Comparison of ENCODE assay signal across 12 cellular contexts in genomic region chr17:17960500-17961050, GRCh38. TPM values are rescaled to one million over a fixed set of nuclear protein-coding genes. Genes with fewer than 3 reads are reported as not detected.
A peak's percentile ranks its signal among the peaks of the same experiment; 100 is the strongest.
DNase-seq lines count a peak whose midpoint lies in the region; ATAC-seq, FAIRE-seq and TF ChIP-seq lines count a peak whose summit lies in the region.
"Had no signal": no experiment of that assay in that cellular context is flagged by ENCODE, and none has a peak within 500 bp of the region (broad histone marks: within the 10 kb centered on the region; RNA-seq: fewer than 3 reads in every experiment).

No MANE protein-coding gene starts in this region.

- peaks cover 5% of the 10 kb centered on the region for H3K36me3 Mint-ChIP-seq in activated CD4-positive, alpha-beta memory T cell treated with anti-CD3 and anti-CD28 coated beads for 36 hours

- WGBS in spleen, 5 donors: 89 to 95% (median 89%) methylated on average over 5 of the region's 5 CpGs

- TF ChIP-seq RAD21 in HCT116 (IDR thresholded peaks at IDR 0.05; ENCODE audit: low read depth): no peak

- BruUV-seq in HCT116 (replicated peaks; lab: Mats Ljungman, UMichigan): no TSS peak

- H3K4me2 ChIP-seq in HCT116 (ENCODE audit: low read length): 0 out of 2 replicates have a peak overlapping the region, but pooled peaks have one; percentile 63
- peak overlapping the region; percentile 87 for H3K4me2 ChIP-seq in fibroblast of lung (ENCODE audit: extremely low read depth, insufficient read depth, low read length)

- H3K27ac ChIP-seq in HCT116 (ENCODE audit: low read depth, low read length) (no peak overlapping the region), fibroblast of lung (ENCODE audit: insufficient read depth, low read length) (peak overlapping the region; percentile 69), spleen (peak overlapping the region; percentile 55 to 79 (median 72))

- peaks cover 7% of the 10 kb centered on the region; the same call in 1 of the 2 replicates for H3K79me2 ChIP-seq in HCT116 (ENCODE audit: insufficient read depth, low read length)
- H3K79me2 ChIP-seq in fibroblast of lung (ENCODE audit: control insufficient read depth, insufficient read depth, low read length): peaks cover 71% of the 10 kb centered on the region

- no peaks in the 10 kb centered on the region for H3K9me2 ChIP-seq in HCT116 (ENCODE audit: insufficient read depth)

- intact Hi-C loops in HCT116 (cut with micrococcal nuclease) (no loop called here), spleen (cut with DNase I; ENCODE audit: low total_unique reads) (no loop called here)
- intact Hi-C loops in activated CD4-positive, alpha-beta memory T cell treated with anti-CD3 and anti-CD28 coated beads for 36 hours (cut with micrococcal nuclease): no loop called here

- peaks cover 36 to 48% of the 10 kb centered on the region in 2 experiments for H3K4me1 ChIP-seq in HCT116 (ENCODE audit: control insufficient read depth in 1 of 2, insufficient read depth in 2 of 2, low read length in 2 of 2)
- peaks cover 18% of the 10 kb centered on the region for H3K4me1 ChIP-seq in fibroblast of lung (ENCODE audit: control insufficient read depth, extremely low read depth, insufficient read depth, low read length)
- peaks cover 13 to 66% (median 33%) of the 10 kb centered on the region in 6 donors for H3K4me1 ChIP-seq in spleen

- TF ChIP-seq POLR2A in HCT116 (IDR thresholded peaks at IDR 0.05; ENCODE audit: borderline replicate concordance, extremely low read depth, insufficient read depth, insufficient read length) (no peak), spleen (IDR thresholded peaks at IDR 0.05) (no peak)

- peaks cover 59% of the 10 kb centered on the region for H3K4me1 Mint-ChIP-seq in activated CD4-positive, alpha-beta memory T cell treated with anti-CD3 and anti-CD28 coated beads for 36 hours (ENCODE audit: low read depth)

- H3K36me3 ChIP-seq in HCT116 (ENCODE audit: control insufficient read depth in 1 of 2, insufficient read depth in 2 of 2, low read length in 2 of 2) (no peaks in the 10 kb centered on the region), fibroblast of lung (ENCODE audit: control insufficient read depth, insufficient read depth, low read length) (no peaks in the 10 kb centered on the region), spleen (peaks cover 0 to 4% (median 0%) of the 10 kb centered on the region in 6 donors)
- H3K36me3 ChIP-seq: breast epithelium, right atrium auricular region had no signal

- no peaks in the 10 kb centered on the region for H3K9me3 Mint-ChIP-seq in activated CD4-positive, alpha-beta memory T cell treated with anti-CD3 and anti-CD28 coated beads for 36 hours

- FAIRE-seq in urothelium cell line (lab: Jason Lieb, UNC): no peak
- FAIRE-seq: frontal cortex had no signal

- H3K9me3 ChIP-seq in HCT116 (ENCODE audit: control insufficient read depth in 1 of 2, insufficient read depth in 1 of 2, low read depth in 1 of 2, low read length in 2 of 2) (no peaks in the 10 kb centered on the region), fibroblast of lung (ENCODE audit: control insufficient read depth, insufficient read depth, low read depth, low read length) (no peaks in the 10 kb centered on the region), spleen (no peaks in the 10 kb centered on the region)
- H3K9me3 ChIP-seq: breast epithelium, right atrium auricular region had no signal

- no peak overlapping the region for H2AFZ ChIP-seq in HCT116 (ENCODE audit: low read depth, low read length, poor library complexity, severe bottlenecking)
- H2AFZ ChIP-seq in fibroblast of lung (ENCODE audit: low read length): no peak overlapping the region

- no peak for TF ChIP-seq CTCF in HCT116 (IDR thresholded peaks at IDR 0.05 in 2 of 3, conservative IDR thresholded peaks at IDR 0.05 in 1 of 3; ENCODE audit: borderline replicate concordance in 1 of 3, insufficient read depth in 1 of 3, low read depth in 2 of 3, low read length in 2 of 3)
- TF ChIP-seq CTCF in fibroblast of lung (conservative IDR thresholded peaks at IDR 0.05 in 1 of 2, IDR thresholded peaks at IDR 0.05 in 1 of 2; ENCODE audit: low read depth in 1 of 2, low read length in 2 of 2): no peak
- no peak for TF ChIP-seq CTCF in spleen (IDR thresholded peaks at IDR 0.05 in 8 of 11, conservative IDR thresholded peaks at IDR 0.05 in 3 of 11)

- DNase-seq in HCT116 (ENCODE audit: low read depth, low spot score): no peak
- DNase-seq in activated CD4-positive, alpha-beta memory T cell treated with anti-CD3 and anti-CD28 coated beads for 36 hours: no peak
- DNase-seq in fibroblast of lung (ENCODE audit: low read depth in 2 of 2): no peak
- no peak for DNase-seq in spleen
- DNase-seq in G401 (ENCODE audit: low spot score): no peak
- DNase-seq in stimulated activated naive CD4-positive, alpha-beta T cell (lab: John Stamatoyannopoulos, UW): no peak
- DNase-seq in urothelium cell line (ENCODE audit: low spot score): no peak
- DNase-seq: H7, NCI-H2227 treated with DMSO at 0.1 percent for 48 hours had no signal

- H3K4me3 Mint-ChIP-seq in activated CD4-positive, alpha-beta memory T cell treated with anti-CD3 and anti-CD28 coated beads for 36 hours: peak overlapping the region; percentile 78

- POLR2A ChIA-PET in HCT116 (lab: Charles Lee): no interaction called here
- POLR2A ChIA-PET in activated CD4-positive, alpha-beta memory T cell treated with anti-CD3 and anti-CD28 coated beads for 36 hours (lab: Charles Lee): interaction anchor here (0.7 to 3.3 kb wide), 8 partner anchors 8 to 124 kb away, joined by 3 to 30 read pairs (median 6); partner anchors contain the start of genes DRC3, SREBF1 and TOM1L2

- no peak overlapping the region for H3K9ac ChIP-seq in HCT116 (ENCODE audit: low read length)
- no peak overlapping the region for H3K9ac ChIP-seq in fibroblast of lung (ENCODE audit: insufficient read depth, low read length)

- CTCF ChIA-PET in HCT116 (lab: Charles Lee): no interaction called here
- CTCF ChIA-PET in activated CD4-positive, alpha-beta memory T cell treated with anti-CD3 and anti-CD28 coated beads for 36 hours (lab: Charles Lee): interaction anchor here (1.0 to 2.7 kb wide), 3 partner anchors 10 to 73 kb away, joined by 3 to 8 read pairs (median 5); partner anchors contain the start of genes DRC3 and TOM1L2

- no peaks in the 10 kb centered on the region for H3K27me3 Mint-ChIP-seq in activated CD4-positive, alpha-beta memory T cell treated with anti-CD3 and anti-CD28 coated beads for 36 hours

- H3K27ac Mint-ChIP-seq in activated CD4-positive, alpha-beta memory T cell treated with anti-CD3 and anti-CD28 coated beads for 36 hours: peak overlapping the region; percentile 99

- in situ Hi-C loops in G401 (cut with HindIII; ENCODE audit: low sequenced_read_pairs): no loop called here

- H3K4me3 ChIP-seq in HCT116 (replicated peaks in 1 of 2; ENCODE audit: low read depth in 1 of 2, low read length in 2 of 2) (no peak overlapping the region), fibroblast of lung (replicated peaks in 1 of 4; ENCODE audit: control extremely low read depth in 1 of 4, insufficient read depth in 1 of 4, low read depth in 3 of 4, low read length in 4 of 4) (no peak overlapping the region), spleen (no peak overlapping the region)

- H3K27me3 ChIP-seq in HCT116 (ENCODE audit: insufficient read depth, low read length) (no peaks in the 10 kb centered on the region), fibroblast of lung (ENCODE audit: control insufficient read depth, insufficient read depth, low read length) (no peaks in the 10 kb centered on the region), spleen (replicated peaks in 1 of 7) (no peaks in the 10 kb centered on the region)
- H3K27me3 ChIP-seq: breast epithelium, right atrium auricular region had no signal

- RAD21 ChIA-PET in HCT116 (lab: Charles Lee; ENCODE audit: low non-redundant PET in 1 of 2, low total read pairs in 2 of 2, uncharacterized antibody in 2 of 2, unreplicated experiment in 2 of 2): no interaction called here

- no peaks in the 10 kb centered on the region for H4K20me1 ChIP-seq in HCT116 (ENCODE audit: insufficient read depth)
- H4K20me1 ChIP-seq in fibroblast of lung (ENCODE audit: control insufficient read depth, extremely low read depth, insufficient read depth, low read length): no peaks in the 10 kb centered on the region

- ATAC-seq in HCT116: no peak

TF ChIP-seq in HCT116, 20 proteins besides CTCF, POLR2A, EP300 and RAD21 (continues in another document):
- no peak for TF ChIP-seq ELF1 (IDR thresholded peaks at IDR 0.05; ENCODE audit: borderline replicate concordance, low read depth)
- TF ChIP-seq SRF (IDR thresholded peaks at IDR 0.05; ENCODE audit: low read depth): no peak
- no peak for TF ChIP-seq ZNF274 (IDR thresholded peaks at IDR 0.05; ENCODE audit: low read depth, low read length)
- no peak for TF ChIP-seq EZH2 (IDR thresholded peaks at IDR 0.05)
- TF ChIP-seq CEBPB (IDR thresholded peaks at IDR 0.05; ENCODE audit: low read depth): no peak
- no peak for TF ChIP-seq SIN3A (IDR thresholded peaks at IDR 0.05; ENCODE audit: low read depth)

RNA-seq across cellular contexts. Expression of gene TOM1L2, which starts 11.6 kb away (rescaled TPM):
- total RNA-seq in HCT116 (2021; ENCODE audit: unreplicated experiment) (24.1 TPM), fibroblast of lung (15.7 and 33.9 TPM in 2 replicates), spleen (10 to 100 TPM; 27.0 to 82.6 (median 56.5) TPM)
- polyA plus RNA-seq in HCT116 (2012): 20.4 and 20.6 TPM in 2 replicates
- 10 to 100 TPM; 11.1 to 12.7 TPM for total RNA-seq in activated CD4-positive, alpha-beta memory T cell treated with anti-CD3 and anti-CD28 coated beads for 36 hours
- polyA plus RNA-seq in fibroblast of lung (35.9 and 47.4 TPM in 2 replicates), spleen (10 to 100 TPM in 1 of 3 donors, 1 to 10 TPM in 2; 5.3 to 17.6 (median 7.7) TPM)
- 34.3 and 40.2 TPM in 2 replicates for polyA plus RNA-seq in fibroblast of lung (2012)
- 92.9 and 100 TPM in 2 replicates for polyA minus RNA-seq in fibroblast of lung (ENCODE audit: low replicate concordance)
- 57.1 and 77.1 TPM in 2 replicates for total RNA-seq in G401 (2014; rRNA removed; shearing (Covaris generic))

RNA-seq across cellular contexts. Expression of gene DRC3, which starts 12.1 kb away (rescaled TPM):
- total RNA-seq in HCT116 (2021; ENCODE audit: unreplicated experiment) (2.4 TPM), fibroblast of lung (0.26 and 0.33 TPM in 2 replicates), spleen (1 to 10 TPM in 5 of 7 donors, under 1 TPM in 2; 0.37 to 7.3 (median 2.3) TPM)
- polyA plus RNA-seq in HCT116 (2012): 1.6 TPM in 2 replicates
- under 1 TPM; 0.34 to 0.52 TPM for total RNA-seq in activated CD4-positive, alpha-beta memory T cell treated with anti-CD3 and anti-CD28 coated beads for 36 hours
- polyA plus RNA-seq in fibroblast of lung (0.27 and 0.37 TPM in 2 replicates), spleen (1 to 10 TPM in 2 of 3 donors, under 1 TPM in 1; 0.93 to 2.4 (median 2.3) TPM)
- 1.1 and 1.6 TPM in 2 replicates for polyA plus RNA-seq in fibroblast of lung (2012)
- polyA minus RNA-seq in fibroblast of lung (ENCODE audit: low replicate concordance): not detected in 2 replicates
- 0.31 and 1.0 TPM in 2 replicates for total RNA-seq in G401 (2014; rRNA removed; shearing (Covaris generic))
